In genomic region chr15:74682954-74683353, GRCh38 we compare ENCODE assay signal across 25 cellular contexts.
"Had no signal": no experiment of that assay in that cellular context is flagged by ENCODE, and none has a peak within 500 bp of the region (broad histone marks: within the 10 kb centered on the region; RNA-seq: fewer than 3 reads in every experiment).

No MANE protein-coding gene starts in this region.

- H3K4me3 Mint-ChIP-seq: activated B cell treated with CpG ODN at 0.5 μM for 24 hours; activated CD4-positive, alpha-beta memory T cell treated with anti-CD3 and anti-CD28 coated beads, Interleukin-2, amount 10 ng/mL, durations not matched to agents 7 days and 5 days; activated CD4-positive, alpha-beta T cell treated with anti-CD3 and anti-CD28 coated beads, Interleukin-2, amount 10 ng/mL, durations not matched to agents 7 days and 5 days; activated naive CD4-positive, alpha-beta T cell treated with anti-CD3 and anti-CD28 coated beads for 36 hours; activated naive CD8-positive, alpha-beta T cell; central memory CD8-positive, alpha-beta T cell; dendritic cell treated with granulocyte-macrophage colony-stimulating factor and Interleukin-4, amounts not matched to agents 40 ng/mL and 50 ng/mL, for 4 days; T-helper 17 cell; T-helper 2 cell treated with Interferon-gamma antibody and Interleukin-4, amounts not matched to agents 5 μg/mL and 100 μg/mL, for 36 hours had no signal

- DNase-seq: activated B cell treated with CpG ODN at 0.5 μM for 24 hours; activated CD4-positive, alpha-beta memory T cell treated with anti-CD3 and anti-CD28 coated beads, Interleukin-2, amount 10 ng/mL, durations not matched to agents 7 days and 5 days; activated CD4-positive, alpha-beta T cell treated with anti-CD3 and anti-CD28 coated beads, Interleukin-2, amount 10 ng/mL, durations not matched to agents 7 days and 5 days; activated CD4-positive, alpha-beta T cell treated with anti-CD3 and anti-CD28 coated beads, Interleukin-2, amount 50 U/mL, for 4 hours; activated CD8-positive, alpha-beta memory T cell treated with anti-CD3 and anti-CD28 coated beads, Interleukin-2, amount 50 U/mL, for 48 hours; activated effector memory CD4-positive, alpha-beta T cell treated with anti-CD3 and anti-CD28 coated beads, Interleukin-2, amount 50 U/mL, for 16 hours; activated naive CD4-positive, alpha-beta T cell treated with anti-CD3 and anti-CD28 coated beads for 36 hours; amniotic stem cell; anterior cingulate cortex; brain microvascular endothelial cell; dorsolateral prefrontal cortex; effector memory CD4-positive, alpha-beta T cell; erythroblast; foreskin keratinocyte; gastrocnemius medialis; glutamatergic neuron; heart left ventricle; T-helper 17 cell; T1000; WERI-Rb-1 had no signal

- H3K27me3 Mint-ChIP-seq: activated B cell treated with CpG ODN at 0.5 μM for 24 hours; activated CD4-positive, alpha-beta memory T cell treated with anti-CD3 and anti-CD28 coated beads, Interleukin-2, amount 10 ng/mL, durations not matched to agents 7 days and 5 days; activated CD4-positive, alpha-beta T cell treated with anti-CD3 and anti-CD28 coated beads, Interleukin-2, amount 10 ng/mL, durations not matched to agents 7 days and 5 days; activated naive CD8-positive, alpha-beta T cell; central memory CD8-positive, alpha-beta T cell; dendritic cell treated with granulocyte-macrophage colony-stimulating factor and Interleukin-4, amounts not matched to agents 40 ng/mL and 50 ng/mL, for 4 days; T-helper 17 cell had no signal

- ATAC-seq: foreskin keratinocyte, gastrocnemius medialis, heart left ventricle, T-helper 17 cell had no signal

- H3K9me3 Mint-ChIP-seq: activated naive CD4-positive, alpha-beta T cell treated with anti-CD3 and anti-CD28 coated beads for 36 hours; central memory CD8-positive, alpha-beta T cell had no signal

- H3K27ac Mint-ChIP-seq: activated B cell treated with CpG ODN at 0.5 μM for 24 hours; activated CD4-positive, alpha-beta memory T cell treated with anti-CD3 and anti-CD28 coated beads, Interleukin-2, amount 10 ng/mL, durations not matched to agents 7 days and 5 days; activated CD4-positive, alpha-beta T cell treated with anti-CD3 and anti-CD28 coated beads, Interleukin-2, amount 10 ng/mL, durations not matched to agents 7 days and 5 days; activated naive CD4-positive, alpha-beta T cell treated with anti-CD3 and anti-CD28 coated beads for 36 hours; activated naive CD8-positive, alpha-beta T cell; activated T-helper 2 cell treated with anti-CD3 and anti-CD28 coated beads, Interferon-gamma antibody, Interleukin-2, Interleukin-4, amounts not matched to agents 10 μg/mL and 5 μg/mL and 100 μg/mL, durations not matched to agents 14 hours and 24 hours and 36 hours; dendritic cell treated with granulocyte-macrophage colony-stimulating factor and Interleukin-4, amounts not matched to agents 40 ng/mL and 50 ng/mL, for 4 days; T-helper 17 cell; T-helper 2 cell treated with Interferon-gamma antibody and Interleukin-4, amounts not matched to agents 5 μg/mL and 100 μg/mL, for 36 hours had no signal
